ENCODE assay signal across 11 cellular contexts in genomic region chr12:95898081-95898480, GRCh38. TPM values are rescaled to one million over a fixed set of nuclear protein-coding genes. Genes with fewer than 3 reads are reported as not detected.
"Had no signal": no experiment of that assay in that cellular context is flagged by ENCODE, and none has a peak within 500 bp of the region (broad histone marks: within the 10 kb centered on the region; RNA-seq: fewer than 3 reads in every experiment).

No MANE protein-coding gene starts in this region.

- H3K27ac ChIP-seq: GM23248, HL-60, KMS-11 had no signal

- H2AFZ ChIP-seq: GM23248 had no signal

- H3K9ac ChIP-seq: GM23248, KMS-11 had no signal

- H3K4me3 ChIP-seq: GM23248 had no signal

- DNase-seq: GM23248, H9, HCEC 1CT, HFFc6, IMR-90, KBM-7 had no signal

- FAIRE-seq: H1, H54 had no signal

- H3K4me2 ChIP-seq: KMS-11 had no signal

RNA-seq across cellular contexts. Expression of gene CCDC38, which starts 44.3 kb away (rescaled TPM):
- total RNA-seq: H1, H9, HFFc6, HT1080, IMR-90 had no signal
- polyA plus RNA-seq: H1, IMR-90 had no signal

RNA-seq across cellular contexts. Expression of gene AMDHD1, which starts 45.0 kb away (rescaled TPM):
- total RNA-seq: H1 had no signal
- polyA plus RNA-seq: IMR-90 had no signal
